In the genomic region with DNA sequence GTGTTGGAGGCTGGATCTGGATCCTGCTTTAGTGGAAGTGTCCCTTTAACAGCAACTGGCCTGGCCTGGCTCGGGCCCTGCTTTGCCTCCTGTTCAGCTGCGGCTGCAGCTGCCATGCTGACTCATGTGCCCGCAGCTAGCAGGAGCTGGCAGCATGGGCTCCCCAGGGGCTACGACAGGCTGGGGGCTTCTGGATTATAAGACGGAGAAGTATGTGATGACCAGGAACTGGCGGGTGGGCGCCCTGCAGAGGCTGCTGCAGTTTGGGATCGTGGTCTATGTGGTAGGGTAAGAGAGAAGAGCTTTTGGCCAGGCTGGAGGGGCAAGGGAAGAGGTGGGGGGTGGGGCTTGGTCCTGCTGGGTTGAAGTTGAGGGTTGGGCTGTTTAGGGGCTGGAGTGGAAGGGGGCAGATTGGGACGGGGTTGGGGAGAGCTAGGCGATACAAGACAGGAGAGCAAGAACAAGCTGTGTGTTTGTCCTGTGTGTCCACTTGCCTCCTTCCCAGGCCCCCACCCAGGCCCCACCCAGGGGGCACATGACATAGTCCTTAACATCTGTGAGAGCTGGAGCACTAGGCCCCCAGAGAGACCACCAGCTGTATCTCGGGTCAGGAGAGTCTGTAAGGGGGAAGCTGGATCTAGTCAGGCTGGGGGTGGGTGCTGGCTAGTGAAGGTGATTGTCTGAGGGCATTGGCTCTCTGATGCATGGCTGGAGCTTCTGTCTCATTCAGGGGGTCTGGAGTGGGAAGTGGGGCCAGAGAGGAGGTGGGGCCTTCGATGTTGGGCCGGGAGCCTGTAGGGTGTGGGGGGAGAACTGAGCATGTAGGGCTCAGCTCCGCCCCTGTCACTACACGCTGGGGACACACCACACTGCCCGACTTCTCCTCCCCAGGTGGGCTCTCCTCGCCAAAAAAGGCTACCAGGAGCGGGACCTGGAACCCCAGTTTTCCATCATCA, we compare ENCODE assay signal across 2 cellular contexts.
TF ChIP-seq lines count a peak whose summit lies in the region.

Gene P2RX6, plus strand, starts transcription at position 115 of the 956 bp plus-strand sequence. Its CDS starts 10 bp downstream, at position 125.

TF ChIP-seq in K562, 482 proteins besides CTCF, POLR2A, EP300 and RAD21 (continues in another document):
- TF ChIP-seq TAF15 (IDR thresholded peaks at IDR 0.05; ENCODE audit: low read depth, low read length) (0 out of 2 replicates have a peak, but pooled peaks have one; percentile 70), ZZZ3 (IDR thresholded peaks at IDR 0.05) (no peak), SRSF7 (optimal IDR thresholded peaks at IDR 0.05; ENCODE audit: low read depth, low read length) (no peak), PPARD (CRISPR knock-in tag; IDR thresholded peaks at IDR 0.05) (no peak), NCOA6 (IDR thresholded peaks at IDR 0.05) (no peak), ZNF184 (CRISPR knock-in tag; IDR thresholded peaks at IDR 0.05) (no peak), MTF1 (CRISPR knock-in tag; IDR thresholded peaks at IDR 0.05; ENCODE audit: borderline replicate concordance) (no peak), CTCFL (IDR thresholded peaks at IDR 0.05; ENCODE audit: borderline replicate concordance, insufficient read depth, low read depth, low read length, poor library complexity, severe bottlenecking) (no peak), TCF7L2 (IDR thresholded peaks at IDR 0.05; ENCODE audit: low read depth, low read length) (no peak), CREM (IDR thresholded peaks at IDR 0.05; ENCODE audit: low read depth) (no peak), HOMEZ (CRISPR knock-in tag; IDR thresholded peaks at IDR 0.05) (0 out of 2 replicates have a peak, but pooled peaks have one; percentile 62)
- TF ChIP-seq, protein P1, sequence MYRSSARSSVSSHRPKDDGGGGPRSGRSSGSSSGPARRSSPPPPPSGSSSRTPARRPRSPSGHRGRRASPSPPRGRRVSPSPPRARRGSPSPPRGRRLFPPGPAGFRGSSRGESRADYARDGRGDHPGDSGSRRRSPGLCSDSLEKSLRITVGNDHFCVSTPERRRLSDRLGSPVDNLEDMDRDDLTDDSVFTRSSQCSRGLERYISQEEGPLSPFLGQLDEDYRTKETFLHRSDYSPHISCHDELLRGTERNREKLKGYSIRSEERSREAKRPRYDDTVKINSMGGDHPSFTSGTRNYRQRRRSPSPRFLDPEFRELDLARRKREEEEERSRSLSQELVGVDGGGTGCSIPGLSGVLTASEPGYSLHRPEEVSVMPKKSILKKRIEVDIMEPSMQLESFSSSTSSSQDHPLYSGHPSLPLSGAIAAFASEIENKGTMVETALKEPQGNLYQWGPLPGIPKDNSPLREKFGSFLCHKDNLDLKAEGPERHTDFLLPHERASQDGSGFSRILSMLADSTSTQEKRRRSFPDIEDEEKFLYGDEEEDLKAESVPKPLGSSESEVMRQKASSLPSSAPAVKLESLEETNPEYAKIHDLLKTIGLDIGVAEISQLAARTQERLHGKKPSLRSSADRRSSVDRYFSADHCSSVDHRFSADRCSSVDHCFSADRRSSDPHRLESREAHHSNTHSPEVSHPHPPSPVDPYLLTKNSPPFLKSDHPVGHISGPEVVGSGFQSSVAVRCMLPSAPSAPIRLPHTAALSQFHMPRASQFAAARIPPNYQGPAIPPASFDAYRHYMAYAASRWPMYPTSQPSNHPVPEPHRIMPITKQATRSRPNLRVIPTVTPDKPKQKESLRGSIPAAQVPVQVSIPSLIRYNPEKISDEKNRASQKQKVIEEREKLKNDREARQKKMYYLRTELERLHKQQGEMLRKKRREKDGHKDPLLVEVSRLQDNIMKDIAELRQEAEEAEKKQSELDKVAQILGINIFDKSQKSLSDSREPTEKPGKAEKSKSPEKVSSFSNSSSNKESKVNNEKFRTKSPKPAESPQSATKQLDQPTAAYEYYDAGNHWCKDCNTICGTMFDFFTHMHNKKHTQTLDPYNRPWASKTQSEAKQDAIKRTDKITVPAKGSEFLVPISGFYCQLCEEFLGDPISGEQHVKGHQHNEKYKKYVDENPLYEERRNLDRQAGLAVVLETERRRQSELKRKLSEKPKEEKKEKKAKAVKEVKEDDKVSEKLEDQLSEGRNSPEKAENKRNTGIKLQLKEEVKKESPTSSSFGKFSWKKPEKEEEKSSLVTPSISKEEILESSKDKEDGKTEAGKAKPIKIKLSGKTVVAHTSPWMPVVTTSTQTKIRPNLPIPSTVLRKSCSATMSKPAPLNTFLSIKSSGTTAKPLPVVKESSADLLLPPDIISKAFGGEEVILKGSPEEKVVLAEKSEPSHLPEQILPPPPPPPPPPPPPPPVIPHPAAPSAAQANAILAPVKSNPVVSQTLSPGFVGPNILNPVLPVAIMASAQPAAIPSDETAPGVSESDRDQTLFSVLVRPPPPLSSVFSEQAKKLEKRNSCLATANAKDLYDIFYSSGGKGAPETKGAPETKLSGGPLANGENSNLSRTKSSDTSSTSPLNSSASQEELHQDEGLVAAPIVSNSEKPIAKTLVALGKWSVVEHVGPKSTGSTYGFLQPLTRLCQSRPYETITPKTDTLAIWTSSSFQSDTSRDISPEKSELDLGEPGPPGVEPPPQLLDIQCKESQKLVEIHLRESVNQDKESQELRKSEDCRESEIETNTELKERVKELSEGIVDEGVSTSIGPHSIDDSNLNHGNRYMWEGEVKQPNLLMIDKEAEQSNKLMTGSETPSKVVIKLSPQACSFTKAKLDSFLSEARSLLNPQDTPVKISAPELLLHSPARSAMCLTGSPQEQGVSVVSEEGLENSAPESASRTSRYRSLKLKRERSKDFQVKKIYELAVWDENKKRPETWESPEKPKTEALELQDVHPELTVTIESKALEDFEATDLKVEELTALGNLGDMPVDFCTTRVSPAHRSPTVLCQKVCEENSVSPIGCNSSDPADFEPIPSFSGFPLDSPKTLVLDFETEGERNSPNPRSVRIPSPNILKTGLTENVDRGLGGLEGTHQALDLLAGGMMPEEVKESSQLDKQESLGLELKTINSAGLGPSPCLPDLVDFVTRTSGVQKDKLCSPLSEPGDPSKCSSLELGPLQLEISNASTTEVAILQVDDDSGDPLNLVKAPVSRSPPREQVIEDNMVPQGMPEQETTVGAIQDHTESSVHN (IDR thresholded peaks at IDR 0.05; ENCODE audit: borderline replicate concordance in 1 of 2, low read depth in 1 of 2): no peak

TF ChIP-seq in liver, 16 proteins besides CTCF, POLR2A, EP300 and RAD21:
- TF ChIP-seq FOXA1 (IDR thresholded peaks at IDR 0.05): no peak
- TF ChIP-seq NR2F2 (IDR thresholded peaks at IDR 0.05): no peak
- no peak for TF ChIP-seq EGR1 (IDR thresholded peaks at IDR 0.05; ENCODE audit: low read depth in 2 of 2)
- TF ChIP-seq, protein P2, sequence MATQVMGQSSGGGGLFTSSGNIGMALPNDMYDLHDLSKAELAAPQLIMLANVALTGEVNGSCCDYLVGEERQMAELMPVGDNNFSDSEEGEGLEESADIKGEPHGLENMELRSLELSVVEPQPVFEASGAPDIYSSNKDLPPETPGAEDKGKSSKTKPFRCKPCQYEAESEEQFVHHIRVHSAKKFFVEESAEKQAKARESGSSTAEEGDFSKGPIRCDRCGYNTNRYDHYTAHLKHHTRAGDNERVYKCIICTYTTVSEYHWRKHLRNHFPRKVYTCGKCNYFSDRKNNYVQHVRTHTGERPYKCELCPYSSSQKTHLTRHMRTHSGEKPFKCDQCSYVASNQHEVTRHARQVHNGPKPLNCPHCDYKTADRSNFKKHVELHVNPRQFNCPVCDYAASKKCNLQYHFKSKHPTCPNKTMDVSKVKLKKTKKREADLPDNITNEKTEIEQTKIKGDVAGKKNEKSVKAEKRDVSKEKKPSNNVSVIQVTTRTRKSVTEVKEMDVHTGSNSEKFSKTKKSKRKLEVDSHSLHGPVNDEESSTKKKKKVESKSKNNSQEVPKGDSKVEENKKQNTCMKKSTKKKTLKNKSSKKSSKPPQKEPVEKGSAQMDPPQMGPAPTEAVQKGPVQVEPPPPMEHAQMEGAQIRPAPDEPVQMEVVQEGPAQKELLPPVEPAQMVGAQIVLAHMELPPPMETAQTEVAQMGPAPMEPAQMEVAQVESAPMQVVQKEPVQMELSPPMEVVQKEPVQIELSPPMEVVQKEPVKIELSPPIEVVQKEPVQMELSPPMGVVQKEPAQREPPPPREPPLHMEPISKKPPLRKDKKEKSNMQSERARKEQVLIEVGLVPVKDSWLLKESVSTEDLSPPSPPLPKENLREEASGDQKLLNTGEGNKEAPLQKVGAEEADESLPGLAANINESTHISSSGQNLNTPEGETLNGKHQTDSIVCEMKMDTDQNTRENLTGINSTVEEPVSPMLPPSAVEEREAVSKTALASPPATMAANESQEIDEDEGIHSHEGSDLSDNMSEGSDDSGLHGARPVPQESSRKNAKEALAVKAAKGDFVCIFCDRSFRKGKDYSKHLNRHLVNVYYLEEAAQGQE (IDR thresholded peaks at IDR 0.05): no peak
- TF ChIP-seq HNF4G (IDR thresholded peaks at IDR 0.05): no peak
- TF ChIP-seq, protein P3, sequence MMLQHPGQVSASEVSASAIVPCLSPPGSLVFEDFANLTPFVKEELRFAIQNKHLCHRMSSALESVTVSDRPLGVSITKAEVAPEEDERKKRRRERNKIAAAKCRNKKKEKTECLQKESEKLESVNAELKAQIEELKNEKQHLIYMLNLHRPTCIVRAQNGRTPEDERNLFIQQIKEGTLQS (IDR thresholded peaks at IDR 0.05): no peak
- no peak for TF ChIP-seq FOXA2 (IDR thresholded peaks at IDR 0.05)
- no peak for TF ChIP-seq YY1 (IDR thresholded peaks at IDR 0.05)
- TF ChIP-seq JUND (IDR thresholded peaks at IDR 0.05): no peak
- TF ChIP-seq HNF4A (conservative IDR thresholded peaks at IDR 0.05): no peak
- TF ChIP-seq, protein P4, sequence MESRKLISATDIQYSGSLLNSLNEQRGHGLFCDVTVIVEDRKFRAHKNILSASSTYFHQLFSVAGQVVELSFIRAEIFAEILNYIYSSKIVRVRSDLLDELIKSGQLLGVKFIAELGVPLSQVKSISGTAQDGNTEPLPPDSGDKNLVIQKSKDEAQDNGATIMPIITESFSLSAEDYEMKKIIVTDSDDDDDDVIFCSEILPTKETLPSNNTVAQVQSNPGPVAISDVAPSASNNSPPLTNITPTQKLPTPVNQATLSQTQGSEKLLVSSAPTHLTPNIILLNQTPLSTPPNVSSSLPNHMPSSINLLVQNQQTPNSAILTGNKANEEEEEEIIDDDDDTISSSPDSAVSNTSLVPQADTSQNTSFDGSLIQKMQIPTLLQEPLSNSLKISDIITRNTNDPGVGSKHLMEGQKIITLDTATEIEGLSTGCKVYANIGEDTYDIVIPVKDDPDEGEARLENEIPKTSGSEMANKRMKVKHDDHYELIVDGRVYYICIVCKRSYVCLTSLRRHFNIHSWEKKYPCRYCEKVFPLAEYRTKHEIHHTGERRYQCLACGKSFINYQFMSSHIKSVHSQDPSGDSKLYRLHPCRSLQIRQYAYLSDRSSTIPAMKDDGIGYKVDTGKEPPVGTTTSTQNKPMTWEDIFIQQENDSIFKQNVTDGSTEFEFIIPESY (IDR thresholded peaks at IDR 0.05): no peak
- TF ChIP-seq GABPA (IDR thresholded peaks at IDR 0.05 in 1 of 2, conservative IDR thresholded peaks at IDR 0.05 in 1 of 2): no peak
- TF ChIP-seq, protein P5, sequence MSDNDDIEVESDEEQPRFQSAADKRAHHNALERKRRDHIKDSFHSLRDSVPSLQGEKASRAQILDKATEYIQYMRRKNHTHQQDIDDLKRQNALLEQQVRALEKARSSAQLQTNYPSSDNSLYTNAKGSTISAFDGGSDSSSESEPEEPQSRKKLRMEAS (IDR thresholded peaks at IDR 0.05): no peak
- TF ChIP-seq SP1 (IDR thresholded peaks at IDR 0.05): no peak
- no peak for TF ChIP-seq TAF1 (conservative IDR thresholded peaks at IDR 0.05)
- no peak for TF ChIP-seq RXRA (IDR thresholded peaks at IDR 0.05)
TF ChIP-seq in liver: peak in this region for 0.
